2 cellular contexts compared by ENCODE assay signal in genomic region chr16:17793354-17793753, GRCh38.
TF ChIP-seq lines count a peak whose summit lies in the region.

No MANE protein-coding gene starts in this region.

TF ChIP-seq in HepG2, 621 proteins besides CTCF, POLR2A, EP300 and RAD21 (continued from another document):
- no peak for TF ChIP-seq ISL2 (CRISPR knock-in tag; IDR thresholded peaks at IDR 0.05)
- no peak for TF ChIP-seq SP1 (IDR thresholded peaks at IDR 0.05)
- TF ChIP-seq SP1 (CRISPR knock-in tag; IDR thresholded peaks at IDR 0.05): no peak
- peak; percentile 51; the same call in 1 of the 2 replicates for TF ChIP-seq MAFF (IDR thresholded peaks at IDR 0.05; ENCODE audit: low read depth, low read length)
- TF ChIP-seq, protein P1, sequence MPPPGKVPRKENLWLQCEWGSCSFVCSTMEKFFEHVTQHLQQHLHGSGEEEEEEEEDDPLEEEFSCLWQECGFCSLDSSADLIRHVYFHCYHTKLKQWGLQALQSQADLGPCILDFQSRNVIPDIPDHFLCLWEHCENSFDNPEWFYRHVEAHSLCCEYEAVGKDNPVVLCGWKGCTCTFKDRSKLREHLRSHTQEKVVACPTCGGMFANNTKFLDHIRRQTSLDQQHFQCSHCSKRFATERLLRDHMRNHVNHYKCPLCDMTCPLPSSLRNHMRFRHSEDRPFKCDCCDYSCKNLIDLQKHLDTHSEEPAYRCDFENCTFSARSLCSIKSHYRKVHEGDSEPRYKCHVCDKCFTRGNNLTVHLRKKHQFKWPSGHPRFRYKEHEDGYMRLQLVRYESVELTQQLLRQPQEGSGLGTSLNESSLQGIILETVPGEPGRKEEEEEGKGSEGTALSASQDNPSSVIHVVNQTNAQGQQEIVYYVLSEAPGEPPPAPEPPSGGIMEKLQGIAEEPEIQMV (CRISPR knock-in tag; IDR thresholded peaks at IDR 0.05; ENCODE audit: low read depth): no peak
- TF ChIP-seq SMARCE1 (IDR thresholded peaks at IDR 0.05; ENCODE audit: borderline replicate concordance): no peak
- no peak for TF ChIP-seq ZNF24 (IDR thresholded peaks at IDR 0.05)
- TF ChIP-seq EEA1 (CRISPR knock-in tag; IDR thresholded peaks at IDR 0.05; ENCODE audit: borderline replicate concordance): no peak
- TF ChIP-seq, protein P2, sequence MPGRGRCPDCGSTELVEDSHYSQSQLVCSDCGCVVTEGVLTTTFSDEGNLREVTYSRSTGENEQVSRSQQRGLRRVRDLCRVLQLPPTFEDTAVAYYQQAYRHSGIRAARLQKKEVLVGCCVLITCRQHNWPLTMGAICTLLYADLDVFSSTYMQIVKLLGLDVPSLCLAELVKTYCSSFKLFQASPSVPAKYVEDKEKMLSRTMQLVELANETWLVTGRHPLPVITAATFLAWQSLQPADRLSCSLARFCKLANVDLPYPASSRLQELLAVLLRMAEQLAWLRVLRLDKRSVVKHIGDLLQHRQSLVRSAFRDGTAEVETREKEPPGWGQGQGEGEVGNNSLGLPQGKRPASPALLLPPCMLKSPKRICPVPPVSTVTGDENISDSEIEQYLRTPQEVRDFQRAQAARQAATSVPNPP (CRISPR knock-in tag; IDR thresholded peaks at IDR 0.05): no peak
- TF ChIP-seq ZNF772 (CRISPR knock-in tag; IDR thresholded peaks at IDR 0.05): no peak
- TF ChIP-seq ZNF354B (CRISPR knock-in tag; IDR thresholded peaks at IDR 0.05): no peak
- no peak for TF ChIP-seq CEBPG (CRISPR knock-in tag; IDR thresholded peaks at IDR 0.05)
- TF ChIP-seq KDM5A (IDR thresholded peaks at IDR 0.05; ENCODE audit: borderline replicate concordance, low read length): no peak

TF ChIP-seq in K562, 482 proteins besides CTCF, POLR2A, EP300 and RAD21 (continued from another document):
- TF ChIP-seq DLX4 (CRISPR knock-in tag; IDR thresholded peaks at IDR 0.05) (no peak), COPS2 (conservative IDR thresholded peaks at IDR 0.05) (no peak), CBX1 (IDR thresholded peaks at IDR 0.05; ENCODE audit: low read depth) (no peak), U2AF2 (optimal IDR thresholded peaks at IDR 0.05; ENCODE audit: low read depth, low read length) (no peak), SREBF1 (IDR thresholded peaks at IDR 0.05; ENCODE audit: borderline replicate concordance, low read depth, low read length) (no peak), C11orf30 (IDR thresholded peaks at IDR 0.05; ENCODE audit: low read depth) (peak; percentile 33; the same call in 1 of the 2 replicates), ZNF316 (IDR thresholded peaks at IDR 0.05) (peak; percentile 61), SPI1 (IDR thresholded peaks at IDR 0.05; ENCODE audit: borderline replicate concordance, low read depth, low read length) (no peak), MITF (IDR thresholded peaks at IDR 0.05) (no peak), HSF4 (CRISPR knock-in tag; IDR thresholded peaks at IDR 0.05; ENCODE audit: borderline replicate concordance) (no peak), ZBTB8A (IDR thresholded peaks at IDR 0.05; ENCODE audit: partially characterized antibody) (no peak), SMARCB1 (IDR thresholded peaks at IDR 0.05; ENCODE audit: insufficient read length, low read depth) (no peak), RAD51 (IDR thresholded peaks at IDR 0.05; ENCODE audit: borderline replicate concordance, low read depth) (no peak)
- TF ChIP-seq, protein P3, sequence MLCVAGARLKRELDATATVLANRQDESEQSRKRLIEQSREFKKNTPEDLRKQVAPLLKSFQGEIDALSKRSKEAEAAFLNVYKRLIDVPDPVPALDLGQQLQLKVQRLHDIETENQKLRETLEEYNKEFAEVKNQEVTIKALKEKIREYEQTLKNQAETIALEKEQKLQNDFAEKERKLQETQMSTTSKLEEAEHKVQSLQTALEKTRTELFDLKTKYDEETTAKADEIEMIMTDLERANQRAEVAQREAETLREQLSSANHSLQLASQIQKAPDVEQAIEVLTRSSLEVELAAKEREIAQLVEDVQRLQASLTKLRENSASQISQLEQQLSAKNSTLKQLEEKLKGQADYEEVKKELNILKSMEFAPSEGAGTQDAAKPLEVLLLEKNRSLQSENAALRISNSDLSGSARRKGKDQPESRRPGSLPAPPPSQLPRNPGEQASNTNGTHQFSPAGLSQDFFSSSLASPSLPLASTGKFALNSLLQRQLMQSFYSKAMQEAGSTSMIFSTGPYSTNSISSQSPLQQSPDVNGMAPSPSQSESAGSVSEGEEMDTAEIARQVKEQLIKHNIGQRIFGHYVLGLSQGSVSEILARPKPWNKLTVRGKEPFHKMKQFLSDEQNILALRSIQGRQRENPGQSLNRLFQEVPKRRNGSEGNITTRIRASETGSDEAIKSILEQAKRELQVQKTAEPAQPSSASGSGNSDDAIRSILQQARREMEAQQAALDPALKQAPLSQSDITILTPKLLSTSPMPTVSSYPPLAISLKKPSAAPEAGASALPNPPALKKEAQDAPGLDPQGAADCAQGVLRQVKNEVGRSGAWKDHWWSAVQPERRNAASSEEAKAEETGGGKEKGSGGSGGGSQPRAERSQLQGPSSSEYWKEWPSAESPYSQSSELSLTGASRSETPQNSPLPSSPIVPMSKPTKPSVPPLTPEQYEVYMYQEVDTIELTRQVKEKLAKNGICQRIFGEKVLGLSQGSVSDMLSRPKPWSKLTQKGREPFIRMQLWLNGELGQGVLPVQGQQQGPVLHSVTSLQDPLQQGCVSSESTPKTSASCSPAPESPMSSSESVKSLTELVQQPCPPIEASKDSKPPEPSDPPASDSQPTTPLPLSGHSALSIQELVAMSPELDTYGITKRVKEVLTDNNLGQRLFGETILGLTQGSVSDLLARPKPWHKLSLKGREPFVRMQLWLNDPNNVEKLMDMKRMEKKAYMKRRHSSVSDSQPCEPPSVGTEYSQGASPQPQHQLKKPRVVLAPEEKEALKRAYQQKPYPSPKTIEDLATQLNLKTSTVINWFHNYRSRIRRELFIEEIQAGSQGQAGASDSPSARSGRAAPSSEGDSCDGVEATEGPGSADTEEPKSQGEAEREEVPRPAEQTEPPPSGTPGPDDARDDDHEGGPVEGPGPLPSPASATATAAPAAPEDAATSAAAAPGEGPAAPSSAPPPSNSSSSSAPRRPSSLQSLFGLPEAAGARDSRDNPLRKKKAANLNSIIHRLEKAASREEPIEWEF (CRISPR knock-in tag; IDR thresholded peaks at IDR 0.05): no peak
- TF ChIP-seq, protein P4, sequence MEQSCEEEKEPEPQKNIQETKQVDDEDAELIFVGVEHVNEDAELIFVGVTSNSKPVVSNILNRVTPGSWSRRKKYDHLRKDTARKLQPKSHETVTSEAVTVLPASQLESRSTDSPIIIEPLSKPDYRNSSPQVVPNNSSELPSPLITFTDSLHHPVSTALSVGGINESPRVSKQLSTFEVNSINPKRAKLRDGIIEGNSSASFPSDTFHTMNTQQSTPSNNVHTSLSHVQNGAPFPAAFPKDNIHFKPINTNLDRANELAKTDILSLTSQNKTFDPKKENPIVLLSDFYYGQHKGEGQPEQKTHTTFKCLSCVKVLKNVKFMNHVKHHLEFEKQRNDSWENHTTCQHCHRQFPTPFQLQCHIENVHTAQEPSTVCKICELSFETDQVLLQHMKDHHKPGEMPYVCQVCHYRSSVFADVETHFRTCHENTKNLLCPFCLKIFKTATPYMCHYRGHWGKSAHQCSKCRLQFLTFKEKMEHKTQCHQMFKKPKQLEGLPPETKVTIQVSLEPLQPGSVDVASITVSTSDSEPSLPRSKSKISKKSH (CRISPR knock-in tag; IDR thresholded peaks at IDR 0.05): no peak
- TF ChIP-seq, protein P5, sequence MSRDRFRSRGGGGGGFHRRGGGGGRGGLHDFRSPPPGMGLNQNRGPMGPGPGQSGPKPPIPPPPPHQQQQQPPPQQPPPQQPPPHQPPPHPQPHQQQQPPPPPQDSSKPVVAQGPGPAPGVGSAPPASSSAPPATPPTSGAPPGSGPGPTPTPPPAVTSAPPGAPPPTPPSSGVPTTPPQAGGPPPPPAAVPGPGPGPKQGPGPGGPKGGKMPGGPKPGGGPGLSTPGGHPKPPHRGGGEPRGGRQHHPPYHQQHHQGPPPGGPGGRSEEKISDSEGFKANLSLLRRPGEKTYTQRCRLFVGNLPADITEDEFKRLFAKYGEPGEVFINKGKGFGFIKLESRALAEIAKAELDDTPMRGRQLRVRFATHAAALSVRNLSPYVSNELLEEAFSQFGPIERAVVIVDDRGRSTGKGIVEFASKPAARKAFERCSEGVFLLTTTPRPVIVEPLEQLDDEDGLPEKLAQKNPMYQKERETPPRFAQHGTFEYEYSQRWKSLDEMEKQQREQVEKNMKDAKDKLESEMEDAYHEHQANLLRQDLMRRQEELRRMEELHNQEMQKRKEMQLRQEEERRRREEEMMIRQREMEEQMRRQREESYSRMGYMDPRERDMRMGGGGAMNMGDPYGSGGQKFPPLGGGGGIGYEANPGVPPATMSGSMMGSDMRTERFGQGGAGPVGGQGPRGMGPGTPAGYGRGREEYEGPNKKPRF (IDR thresholded peaks at IDR 0.05; ENCODE audit: low read depth, low read length): no peak
